34 cellular contexts compared by ENCODE assay signal in the genomic region with DNA sequence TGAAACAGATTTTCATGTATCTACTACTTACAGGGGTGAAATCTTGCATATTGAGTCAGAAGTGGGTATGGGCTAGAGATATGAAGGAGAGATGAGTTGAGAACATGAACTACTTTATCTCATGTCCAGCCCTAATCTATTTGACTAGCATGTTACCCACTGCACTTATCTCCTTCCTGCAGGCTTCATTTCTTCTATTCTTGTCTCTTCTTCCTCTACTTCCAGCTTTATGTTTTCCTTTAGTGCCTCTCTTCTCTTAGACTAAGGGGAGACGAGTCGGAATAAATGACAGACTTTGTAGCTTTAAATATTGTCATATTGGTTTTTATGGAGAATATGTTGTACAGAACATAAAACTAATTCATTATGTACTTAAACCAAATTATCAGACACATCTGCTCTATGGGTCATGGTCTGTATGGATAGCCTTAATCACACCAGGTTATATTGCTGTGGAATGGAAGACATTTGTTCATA. TPM values are rescaled to one million over a fixed set of nuclear protein-coding genes. Genes with fewer than 3 reads are reported as not detected.
"Had no signal": no experiment of that assay in that cellular context is flagged by ENCODE, and none has a peak within 500 bp of the region (broad histone marks: within the 10 kb centered on the region; RNA-seq: fewer than 3 reads in every experiment).

No MANE protein-coding gene starts in this region.

- H3K36me3 ChIP-seq: adrenal gland, breast epithelium had no signal

- H3K4me3 ChIP-seq: adrenal gland, body of pancreas, breast epithelium, SJCRH30, SK-N-MC had no signal

- H3K4me3 Mint-ChIP-seq: activated CD4-positive, alpha-beta memory T cell treated with anti-CD3 and anti-CD28 coated beads for 36 hours; activated CD4-positive, alpha-beta T cell treated with anti-CD3 and anti-CD28 coated beads for 36 hours; activated CD4-positive, alpha-beta T cell treated with anti-CD3 and anti-CD28 coated beads, Interleukin-2, amount 10 ng/mL, durations not matched to agents 7 days and 5 days; activated naive CD4-positive, alpha-beta T cell treated with anti-CD3 and anti-CD28 coated beads for 36 hours; activated T-cell treated with anti-CD3 and anti-CD28 coated beads, Interleukin-2, amount 50 U/mL, for 4 hours; activated T-helper 1 cell treated with anti-CD3 and anti-CD28 coated beads, Interleukin-12 subunit alpha, Interleukin-12 subunit beta, Interleukin-2, Interleukin-4 antibody, amounts not matched to agents 30 ng/mL and 10 ng/mL and 1 ng/mL, durations not matched to agents 14 hours and 24 hours and 36 hours; T-helper 1 cell treated with Interleukin-12 subunit alpha and Interleukin-12 subunit beta and Interleukin-4 antibody, amounts not matched to agents 30 μg/mL and 1 μg/mL, for 36 hours; T-helper 2 cell treated with Interferon-gamma antibody and Interleukin-4, amounts not matched to agents 5 μg/mL and 100 μg/mL, for 36 hours; WTC11 had no signal

- H3K27ac ChIP-seq: adrenal gland, body of pancreas, breast epithelium, SJCRH30, SK-N-MC had no signal

- DNase-seq: activated CD4-positive, alpha-beta memory T cell treated with anti-CD3 and anti-CD28 coated beads for 36 hours; activated CD4-positive, alpha-beta T cell treated with anti-CD3 and anti-CD28 coated beads for 36 hours; activated CD4-positive, alpha-beta T cell treated with anti-CD3 and anti-CD28 coated beads, Interleukin-2, amount 10 ng/mL, durations not matched to agents 7 days and 5 days; activated CD8-positive, alpha-beta memory T cell treated with anti-CD3 and anti-CD28 coated beads, Interleukin-2, amount 50 U/mL, for 4 hours; activated gamma-delta T cell treated with Interleukin-2 at 50 U/mL for 16 hours; activated naive CD4-positive, alpha-beta T cell treated with anti-CD3 and anti-CD28 coated beads for 36 hours; activated T-cell treated with anti-CD3 and anti-CD28 coated beads for 4 hours; activated T-cell treated with anti-CD3 and anti-CD28 coated beads, Interleukin-2, amount 50 U/mL, for 4 hours; adrenal gland; body of pancreas; NCI-H1048; NCI-H1105 treated with DMSO at 0.1 percent for 48 hours; NCI-H1436 treated with DMSO at 0.1 percent for 48 hours; NCI-H1694 treated with DMSO at 0.1 percent for 48 hours; NCI-H2029 treated with DMSO at 0.1 percent for 48 hours; NCI-H2107; NCI-H2171; NCI-H510A; NCI-H526; NCI-H748 treated with DMSO at 0.1 percent for 48 hours; NK-92 treated with Interleukin-12 subunit alpha and Interleukin-12 subunit beta, amount 100 ng/mL, for 24 hours; Right ventricle myocardium superior; SJCRH30 had no signal

- H3K27ac Mint-ChIP-seq: activated CD4-positive, alpha-beta memory T cell treated with anti-CD3 and anti-CD28 coated beads for 36 hours; activated CD4-positive, alpha-beta T cell treated with anti-CD3 and anti-CD28 coated beads for 36 hours; activated CD4-positive, alpha-beta T cell treated with anti-CD3 and anti-CD28 coated beads, Interleukin-2, amount 10 ng/mL, durations not matched to agents 7 days and 5 days; activated naive CD4-positive, alpha-beta T cell treated with anti-CD3 and anti-CD28 coated beads for 36 hours; activated naive CD4-positive, alpha-beta T cell treated with anti-CD3 and anti-CD28 coated beads, Interleukin-2, amount 50 U/mL, for 72 hours; activated T-helper 1 cell treated with anti-CD3 and anti-CD28 coated beads, Interleukin-12 subunit alpha, Interleukin-12 subunit beta, Interleukin-2, Interleukin-4 antibody, amounts not matched to agents 30 ng/mL and 10 ng/mL and 1 ng/mL, durations not matched to agents 14 hours and 24 hours and 36 hours; T-helper 1 cell treated with Interleukin-12 subunit alpha and Interleukin-12 subunit beta and Interleukin-4 antibody, amounts not matched to agents 30 μg/mL and 1 μg/mL, for 36 hours; T-helper 2 cell treated with Interferon-gamma antibody and Interleukin-4, amounts not matched to agents 5 μg/mL and 100 μg/mL, for 36 hours; WTC11 had no signal

- H3K9me3 ChIP-seq: adrenal gland, body of pancreas, breast epithelium, SJCRH30 had no signal

- ATAC-seq: activated CD4-positive, alpha-beta T cell treated with anti-CD3 and anti-CD28 coated beads for 36 hours; activated CD4-positive, CD25-positive, alpha-beta regulatory T cell treated with anti-CD3 and anti-CD28 coated beads, Interleukin-2, amount 50 U/mL, for 24 hours; activated naive CD4-positive, alpha-beta T cell treated with anti-CD3 and anti-CD28 coated beads, Interleukin-2, amount 50 U/mL, for 72 hours; activated T-cell treated with anti-CD3 and anti-CD28 coated beads, Interleukin-2, amount 50 U/mL, for 4 hours; body of pancreas; WTC11 had no signal

- H3K9me3 Mint-ChIP-seq: activated CD4-positive, alpha-beta memory T cell treated with anti-CD3 and anti-CD28 coated beads for 36 hours; activated CD4-positive, alpha-beta T cell treated with anti-CD3 and anti-CD28 coated beads, Interleukin-2, amount 10 ng/mL, durations not matched to agents 7 days and 5 days; activated naive CD4-positive, alpha-beta T cell treated with anti-CD3 and anti-CD28 coated beads for 36 hours; activated naive CD4-positive, alpha-beta T cell treated with anti-CD3 and anti-CD28 coated beads, Interleukin-2, amount 50 U/mL, for 72 hours; activated T-cell treated with anti-CD3 and anti-CD28 coated beads, Interleukin-2, amount 50 U/mL, for 4 hours; activated T-helper 1 cell treated with anti-CD3 and anti-CD28 coated beads, Interleukin-12 subunit alpha, Interleukin-12 subunit beta, Interleukin-2, Interleukin-4 antibody, amounts not matched to agents 30 ng/mL and 10 ng/mL and 1 ng/mL, durations not matched to agents 14 hours and 24 hours and 36 hours; T-helper 1 cell treated with Interleukin-12 subunit alpha and Interleukin-12 subunit beta and Interleukin-4 antibody, amounts not matched to agents 30 μg/mL and 1 μg/mL, for 36 hours; T-helper 2 cell treated with Interferon-gamma antibody and Interleukin-4, amounts not matched to agents 5 μg/mL and 100 μg/mL, for 36 hours; WTC11 had no signal

- H3K4me1 ChIP-seq: breast epithelium had no signal

- H3K27me3 ChIP-seq: adrenal gland, body of pancreas, breast epithelium, SJCRH30 had no signal

RNA-seq across cellular contexts. Expression of gene ADGB, which starts 49.8 kb away (rescaled TPM):
- total RNA-seq: activated CD4-positive, alpha-beta T cell treated with anti-CD3 and anti-CD28 coated beads for 36 hours; activated CD4-positive, alpha-beta T cell treated with anti-CD3 and anti-CD28 coated beads, Interleukin-2, amount 10 ng/mL, durations not matched to agents 7 days and 5 days; activated naive CD4-positive, alpha-beta T cell treated with anti-CD3 and anti-CD28 coated beads for 36 hours; activated naive CD4-positive, alpha-beta T cell treated with anti-CD3 and anti-CD28 coated beads, Interleukin-2, amount 50 U/mL, for 72 hours; activated T-cell treated with anti-CD3 and anti-CD28 coated beads, Interleukin-2, amount 50 U/mL, for 4 hours; activated T-helper 1 cell treated with anti-CD3 and anti-CD28 coated beads, Interleukin-12 subunit alpha, Interleukin-12 subunit beta, Interleukin-2, Interleukin-4 antibody, amounts not matched to agents 30 ng/mL and 10 ng/mL and 1 ng/mL, durations not matched to agents 14 hours and 24 hours and 36 hours; adrenal gland; astrocyte; body of pancreas; breast epithelium; cardiac septum; MCF 10A; Right ventricle myocardium superior; WTC11 had no signal
- polyA plus RNA-seq: adrenal gland had no signal
